ENCODE assay signal across 10 cellular contexts in the genomic region with DNA sequence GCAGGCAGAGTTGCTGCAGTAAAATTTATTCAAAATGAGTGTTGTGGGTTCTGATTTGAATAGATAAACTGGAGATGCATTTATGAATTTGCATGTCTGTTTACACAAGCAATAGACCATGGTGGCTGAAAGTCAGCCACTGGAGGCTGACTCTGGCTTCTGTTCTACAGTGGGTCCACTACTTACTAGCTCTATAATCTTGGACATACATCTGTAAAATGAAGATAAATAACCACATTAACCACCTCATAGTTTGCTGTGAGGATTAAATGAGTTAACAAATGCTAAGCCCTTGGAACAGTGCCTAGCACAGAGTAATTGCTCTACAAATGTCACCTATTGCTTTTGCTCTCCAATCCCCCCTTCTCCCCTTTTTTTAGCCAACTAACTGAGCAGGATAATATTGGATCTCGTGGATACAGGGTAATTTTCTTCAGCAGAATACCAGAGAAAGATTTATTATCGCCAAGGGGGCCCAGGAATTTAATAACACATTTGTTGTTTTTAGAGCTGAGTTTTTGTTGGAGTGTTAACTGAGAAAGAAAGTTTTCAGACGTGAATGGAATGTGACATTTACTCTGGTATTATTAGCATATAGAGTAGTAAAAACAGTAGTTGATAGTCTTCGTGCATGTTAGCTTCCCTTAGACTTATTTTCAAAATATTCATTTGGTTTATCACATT. TPM values are rescaled to one million over a fixed set of nuclear protein-coding genes. Genes with fewer than 3 reads are reported as not detected.
DNase-seq lines count a peak whose midpoint lies in the region; ATAC-seq, FAIRE-seq and TF ChIP-seq lines count a peak whose summit lies in the region.
"Had no signal": no experiment of that assay in that cellular context is flagged by ENCODE, and none has a peak within 500 bp of the region (broad histone marks: within the 10 kb centered on the region; RNA-seq: fewer than 3 reads in every experiment).

No MANE protein-coding gene starts in this region.

- H3K9me3 Mint-ChIP-seq in naive B cell: no peaks in the 10 kb centered on the region
- H3K9me3 Mint-ChIP-seq: activated B cell treated with CpG ODN at 0.5 μM for 24 hours had no signal

- H3K79me2 ChIP-seq in MM.1S (ENCODE audit: low read length): peaks cover 42% of the 10 kb centered on the region
- H3K79me2 ChIP-seq in HepG2 (ENCODE audit: insufficient read depth, low read length): peaks cover 23% of the 10 kb centered on the region

- H3K27ac Mint-ChIP-seq in naive B cell: peak overlapping the region in 4 of 6 donors; percentile 10 to 94 (median 56)

- H3K27me3 ChIP-seq in MM.1S (replicated peaks; ENCODE audit: insufficient read depth, low read length) (no peaks in the 10 kb centered on the region), HepG2 (ENCODE audit: control insufficient read depth in 1 of 2, insufficient read depth in 2 of 2, low read length in 2 of 2) (no peaks in the 10 kb centered on the region; a peak in 2 of 5 replicates), stomach (no peaks in the 10 kb centered on the region)
- H3K27me3 ChIP-seq: esophagus muscularis mucosa had no signal

- peaks cover 13 to 17% (median 16%) of the 10 kb centered on the region in 3 donors for H3K4me1 Mint-ChIP-seq in naive B cell

- TF ChIP-seq RAD21 in HepG2 (CRISPR knock-in tag; IDR thresholded peaks at IDR 0.05): no peak

- no peak for FAIRE-seq in HepG2 (lab: Jason Lieb, UNC)

- WGBS in HepG2 (ENCODE audit: low lambda C conversion rate): 72% methylated on average over 4 of the region's 4 CpGs
- WGBS in stomach, 5 donors: 51 to 69% (median 67%) methylated on average over 4 of the region's 4 CpGs

- intact Hi-C loops in sciatic nerve (cut with DNase I) (no loop called here), HepG2 (cut with micrococcal nuclease; ENCODE audit: unreplicated experiment) (loop anchor here (5.0 kb wide), 1 partner anchor 62 kb away; the partner anchor contains the start of gene PNRC1), stomach (cut with DNase I; ENCODE audit: low total_unique reads) (no loop called here)

- DNase-seq in GM13977 (ENCODE audit: low spot score) (peak; percentile 57), MM.1S (no peak), naive B cell (no peak), sciatic nerve (ENCODE audit: low spot score) (no peak), HepG2 (ENCODE audit: low spot score) (no peak), inferior parietal cortex (ENCODE audit: extremely low spot score) (no peak), stomach (no peak)
- DNase-seq: activated B cell treated with CpG ODN at 0.5 μM for 24 hours had no signal

- H3K4me2 ChIP-seq in MM.1S (ENCODE audit: low read depth, low read length) (peak overlapping the region; percentile 93), HepG2 (ENCODE audit: low read depth, low read length) (no peak overlapping the region)

- H3K4me3 Mint-ChIP-seq in naive B cell: peak overlapping the region in 4 of 8 donors; percentile 4 to 99 (median 76)

- no peaks in the 10 kb centered on the region for H3K9me3 ChIP-seq in MM.1S (replicated peaks; ENCODE audit: insufficient read depth, low read length)
- no peaks in the 10 kb centered on the region for H3K9me3 ChIP-seq in HepG2 (ENCODE audit: low read length)
- H3K9me3 ChIP-seq in stomach: no peaks in the 10 kb centered on the region
- H3K9me3 ChIP-seq: esophagus muscularis mucosa had no signal

- H3K9me2 ChIP-seq in MM.1S (replicated peaks; ENCODE audit: insufficient read depth, low read length): no peaks in the 10 kb centered on the region

- no peaks in the 10 kb centered on the region for H3K27me3 Mint-ChIP-seq in naive B cell
- H3K27me3 Mint-ChIP-seq: activated B cell treated with CpG ODN at 0.5 μM for 24 hours had no signal

- H3K9ac ChIP-seq in MM.1S (ENCODE audit: low read length) (peak overlapping the region; percentile 98; the same call in 1 of the 2 replicates), HepG2 (ENCODE audit: insufficient read depth, low read depth, low read length) (no peak overlapping the region)

- BruUV-seq in HepG2 (replicated peaks; lab: Mats Ljungman, UMichigan): no TSS peak

- TF ChIP-seq EP300 in HepG2 (IDR thresholded peaks at IDR 0.05; ENCODE audit: low read depth in 2 of 2, low read length in 2 of 2) (no peak), HepG2 (CRISPR knock-in tag; IDR thresholded peaks at IDR 0.05; ENCODE audit: borderline replicate concordance) (no peak), stomach (IDR thresholded peaks at IDR 0.05) (no peak)

- in situ Hi-C loops in GM13977 (cut with MboI; ENCODE audit: low pct_unique_long_range_greater_than_20kb, low sequenced_read_pairs, unreplicated experiment): no loop called here
- in situ Hi-C loops in HepG2 (cut with HindIII; ENCODE audit: extremely low pct_ligation_motif_present, low pct_unique_long_range_greater_than_20kb): no loop called here

- peaks cover 19% of the 10 kb centered on the region; the same call in 1 of the 2 replicates for H3F3A ChIP-seq in MM.1S (ENCODE audit: insufficient read depth, low read length)

- POLR2A ChIA-PET in HepG2 (lab: Yijun Ruan, JAX): interaction anchor here (2.0 to 2.4 kb wide), 2 partner anchors 63 to 181 kb away, joined by 5 to 15 read pairs; partner anchors contain the start of genes PNRC1 and RNGTT

- no peak for TF ChIP-seq POLR2A in HepG2 (IDR thresholded peaks at IDR 0.05; ENCODE audit: insufficient read depth in 1 of 2, low read depth in 2 of 2, low read length in 2 of 2)
- TF ChIP-seq POLR2A in stomach (IDR thresholded peaks at IDR 0.05): no peak

- H3K36me3 ChIP-seq in MM.1S (replicated peaks; ENCODE audit: insufficient read depth, low read length): no peaks in the 10 kb centered on the region
- H3K36me3 ChIP-seq in HepG2 (replicated peaks in 1 of 2; ENCODE audit: control insufficient read depth in 1 of 2, insufficient read depth in 2 of 2, low read length in 2 of 2): no peaks in the 10 kb centered on the region; a peak in 1 of 5 replicates
- no peaks in the 10 kb centered on the region for H3K36me3 ChIP-seq in stomach

- H3K36me3 Mint-ChIP-seq in naive B cell: peaks cover 0 to 3% of the 10 kb centered on the region in 2 donors

- peak; percentile 40 for ATAC-seq in GM21576 (IDR thresholded peaks at IDR 0.05; ENCODE audit: unreplicated experiment)
- ATAC-seq in naive B cell (ENCODE audit: low read depth in 2 of 2): no peak
- no peak for ATAC-seq in sciatic nerve
- no peak for ATAC-seq in HepG2

- no peaks in the 10 kb centered on the region for H4K20me1 ChIP-seq in MM.1S (ENCODE audit: insufficient read depth, low read length)
- H4K20me1 ChIP-seq in HepG2 (ENCODE audit: insufficient read depth, low read length): no peaks in the 10 kb centered on the region

- peak overlapping the region; percentile 81 for H3K4me3 ChIP-seq in MM.1S (ENCODE audit: low read length)
- H3K4me3 ChIP-seq in HepG2 (replicated peaks in 1 of 3; ENCODE audit: insufficient read depth in 1 of 3, low read depth in 2 of 3, low read length in 3 of 3): no peak overlapping the region
- H3K4me3 ChIP-seq in stomach: no peak overlapping the region

- CTCF ChIA-PET in HepG2 (lab: Yijun Ruan, JAX; ENCODE audit: low intra/inter-chr PET ratio, low total read pairs): no interaction called here

- H3K4me1 ChIP-seq in MM.1S (ENCODE audit: low read length) (peaks cover 18% of the 10 kb centered on the region), HepG2 (ENCODE audit: insufficient read depth, low read length) (peaks cover 52% of the 10 kb centered on the region), stomach (peaks cover 0 to 56% (median 29%) of the 10 kb centered on the region in 4 donors)

- peak overlapping the region; percentile 4; the same call in 1 of the 2 replicates for H2AFZ ChIP-seq in MM.1S (ENCODE audit: low read length)
- H2AFZ ChIP-seq in HepG2 (ENCODE audit: low read length): no peak overlapping the region

- peak overlapping the region; percentile 95; the same call in 1 of the 2 replicates for H3K27ac ChIP-seq in MM.1S (ENCODE audit: low read length)
- H3K27ac ChIP-seq in HepG2 (ENCODE audit: extremely low read length, insufficient read depth, low read length): no peak overlapping the region
- H3K27ac ChIP-seq in stomach: peak overlapping the region in 2 of 5 donors; percentile 93

- TF ChIP-seq CTCF in GM13977 (IDR thresholded peaks at IDR 0.05; ENCODE audit: extremely low read depth, insufficient read depth, missing control alignments) (no peak), MM.1S (IDR thresholded peaks at IDR 0.05; ENCODE audit: low read length) (no peak), HepG2 (CRISPR knock-in tag; IDR thresholded peaks at IDR 0.05) (no peak), stomach (IDR thresholded peaks at IDR 0.05) (no peak)

RNA-seq across cellular contexts. Expression of gene PM20D2, which starts 1.4 kb away (rescaled TPM):
- polyA plus RNA-seq in naive B cell (ENCODE audit: low read depth in 6 of 6): 10 to 100 TPM in 4 of 6 donors, 1 to 10 TPM in 2; 7.1 to 13.1 (median 11.0) TPM
- total RNA-seq in sciatic nerve: 16.9 TPM
- total RNA-seq in HepG2 (2016; rRNA removed; fragmentation: Illumina TruSeq; extraction: Trizol): 26.3 and 35.8 TPM in 2 replicates
- 1.2 and 1.9 TPM in 2 replicates for total RNA-seq in HepG2 (2016; cell fraction: cytosol; rRNA removed; fragmentation: Illumina TruSeq; extraction: Trizol; ENCODE audit: low read depth)
- 26.7 and 36.1 TPM in 2 replicates for total RNA-seq in HepG2 (2016; cell fraction: insoluble cytoplasmic fraction; rRNA removed; fragmentation: Illumina TruSeq; extraction: Trizol)
- total RNA-seq in HepG2 (2016; cell fraction: membrane; rRNA removed; fragmentation: Illumina TruSeq; extraction: Trizol): 10.2 and 11.6 TPM in 2 replicates
- 13.7 and 14.6 TPM in 2 replicates for total RNA-seq in HepG2 (2016; cell fraction: nucleus; rRNA removed; fragmentation: Illumina TruSeq; extraction: Trizol)
- 13.3 and 14.7 TPM in 2 replicates for polyA plus RNA-seq in HepG2 (2011; rRNA removed)
- 6.8 and 10.1 TPM in 2 replicates for polyA plus RNA-seq in HepG2 (2011; cell fraction: cytosol; rRNA removed)
- 5.6 and 8.7 TPM in 2 replicates for polyA plus RNA-seq in HepG2 (2011; cell fraction: nucleus; rRNA removed)
- 19.2 and 21.4 TPM in 2 replicates for polyA plus RNA-seq in HepG2 (2012)
- polyA plus RNA-seq in HepG2 (2016; cell fraction: cytosol; fragmentation: Illumina TruSeq; extraction: Trizol; ENCODE audit: low read depth): 0.95 and 1.1 TPM in 2 replicates
- polyA plus RNA-seq in HepG2 (2016; cell fraction: insoluble cytoplasmic fraction; fragmentation: Illumina TruSeq; extraction: Trizol; ENCODE audit: low read depth): 31.6 and 33.7 TPM in 2 replicates
- polyA plus RNA-seq in HepG2 (2016; cell fraction: membrane; fragmentation: Illumina TruSeq; extraction: Trizol; ENCODE audit: low read depth): 4.2 and 4.9 TPM in 2 replicates
- 21.5 and 22.6 TPM in 2 replicates for polyA plus RNA-seq in HepG2 (2016; cell fraction: nucleus; fragmentation: Illumina TruSeq; extraction: Trizol; ENCODE audit: insufficient read depth, low read depth)
- 9.4 and 13.5 TPM in 2 replicates for polyA minus RNA-seq in HepG2 (2011; rRNA and poly(A)+ RNA removed; ENCODE audit: low replicate concordance)
- 13.7 and 14.9 TPM in 2 replicates for polyA minus RNA-seq in HepG2 (2011; cell fraction: cytosol; rRNA and poly(A)+ RNA removed)
- polyA minus RNA-seq in HepG2 (2011; cell fraction: nucleus; rRNA and poly(A)+ RNA removed): 9.9 and 14.4 TPM in 2 replicates
- total RNA-seq in stomach: 10 to 100 TPM in 3 of 5 donors, 1 to 10 TPM in 2; 1.2 to 22.4 (median 11.6) TPM
- polyA plus RNA-seq in stomach: 1 to 10 TPM; 4.6 to 6.5 (median 4.7) TPM

RNA-seq across cellular contexts. Expression of gene SRSF12, which starts 26.6 kb away (rescaled TPM):
- polyA plus RNA-seq in naive B cell (ENCODE audit: low read depth in 6 of 6) (under 1 TPM in 5 of 6 donors, not detected in 1; 0.06 to 0.92 (median 0.32) TPM), HepG2 (2011; rRNA removed) (1.4 and 1.7 TPM in 2 replicates), stomach (under 1 TPM in 2 of 3 donors, not detected in 1; 0.38 to 0.44 TPM)
- total RNA-seq in sciatic nerve (2.0 TPM), HepG2 (2016; rRNA removed; fragmentation: Illumina TruSeq; extraction: Trizol) (1.9 TPM in 2 replicates), stomach (1 to 10 TPM in 1 of 5 donors, not detected in 4; 6.8 TPM)
- total RNA-seq in HepG2 (2016; cell fraction: cytosol; rRNA removed; fragmentation: Illumina TruSeq; extraction: Trizol; ENCODE audit: low read depth): 1.3 TPM in 2 replicates
- 1.8 and 2.0 TPM in 2 replicates for total RNA-seq in HepG2 (2016; cell fraction: insoluble cytoplasmic fraction; rRNA removed; fragmentation: Illumina TruSeq; extraction: Trizol)
- total RNA-seq in HepG2 (2016; cell fraction: membrane; rRNA removed; fragmentation: Illumina TruSeq; extraction: Trizol): 1.8 and 2.4 TPM in 2 replicates
- total RNA-seq in HepG2 (2016; cell fraction: nucleus; rRNA removed; fragmentation: Illumina TruSeq; extraction: Trizol): 2.2 TPM in 2 replicates
- 0.78 and 0.99 TPM in 2 replicates for polyA plus RNA-seq in HepG2 (2011; cell fraction: cytosol; rRNA removed)
- polyA plus RNA-seq in HepG2 (2011; cell fraction: nucleus; rRNA removed): 1.0 and 1.6 TPM in 2 replicates
- polyA plus RNA-seq in HepG2 (2012): 1.9 and 2.1 TPM in 2 replicates
- polyA plus RNA-seq in HepG2 (2016; cell fraction: cytosol; fragmentation: Illumina TruSeq; extraction: Trizol; ENCODE audit: low read depth): 1.4 and 1.6 TPM in 2 replicates
- polyA plus RNA-seq in HepG2 (2016; cell fraction: insoluble cytoplasmic fraction; fragmentation: Illumina TruSeq; extraction: Trizol; ENCODE audit: low read depth): 2.6 and 2.8 TPM in 2 replicates
- polyA plus RNA-seq in HepG2 (2016; cell fraction: membrane; fragmentation: Illumina TruSeq; extraction: Trizol; ENCODE audit: low read depth): 1.8 and 3.0 TPM in 2 replicates
- 5.7 and 6.1 TPM in 2 replicates for polyA plus RNA-seq in HepG2 (2016; cell fraction: nucleus; fragmentation: Illumina TruSeq; extraction: Trizol; ENCODE audit: insufficient read depth, low read depth)
- polyA minus RNA-seq in HepG2 (2011; rRNA and poly(A)+ RNA removed; ENCODE audit: low replicate concordance): 0.20 TPM in 1 of 2 replicates, not detected in the other
- 0.49 and 1.2 TPM in 2 replicates for polyA minus RNA-seq in HepG2 (2011; cell fraction: cytosol; rRNA and poly(A)+ RNA removed)
- polyA minus RNA-seq in HepG2 (2011; cell fraction: nucleus; rRNA and poly(A)+ RNA removed): 2.4 and 3.1 TPM in 2 replicates
- total RNA-seq: activated B cell treated with CpG ODN at 0.5 μM for 24 hours had no signal
